Comparison of ENCODE assay signal across 1 cellular context in the genomic region with DNA sequence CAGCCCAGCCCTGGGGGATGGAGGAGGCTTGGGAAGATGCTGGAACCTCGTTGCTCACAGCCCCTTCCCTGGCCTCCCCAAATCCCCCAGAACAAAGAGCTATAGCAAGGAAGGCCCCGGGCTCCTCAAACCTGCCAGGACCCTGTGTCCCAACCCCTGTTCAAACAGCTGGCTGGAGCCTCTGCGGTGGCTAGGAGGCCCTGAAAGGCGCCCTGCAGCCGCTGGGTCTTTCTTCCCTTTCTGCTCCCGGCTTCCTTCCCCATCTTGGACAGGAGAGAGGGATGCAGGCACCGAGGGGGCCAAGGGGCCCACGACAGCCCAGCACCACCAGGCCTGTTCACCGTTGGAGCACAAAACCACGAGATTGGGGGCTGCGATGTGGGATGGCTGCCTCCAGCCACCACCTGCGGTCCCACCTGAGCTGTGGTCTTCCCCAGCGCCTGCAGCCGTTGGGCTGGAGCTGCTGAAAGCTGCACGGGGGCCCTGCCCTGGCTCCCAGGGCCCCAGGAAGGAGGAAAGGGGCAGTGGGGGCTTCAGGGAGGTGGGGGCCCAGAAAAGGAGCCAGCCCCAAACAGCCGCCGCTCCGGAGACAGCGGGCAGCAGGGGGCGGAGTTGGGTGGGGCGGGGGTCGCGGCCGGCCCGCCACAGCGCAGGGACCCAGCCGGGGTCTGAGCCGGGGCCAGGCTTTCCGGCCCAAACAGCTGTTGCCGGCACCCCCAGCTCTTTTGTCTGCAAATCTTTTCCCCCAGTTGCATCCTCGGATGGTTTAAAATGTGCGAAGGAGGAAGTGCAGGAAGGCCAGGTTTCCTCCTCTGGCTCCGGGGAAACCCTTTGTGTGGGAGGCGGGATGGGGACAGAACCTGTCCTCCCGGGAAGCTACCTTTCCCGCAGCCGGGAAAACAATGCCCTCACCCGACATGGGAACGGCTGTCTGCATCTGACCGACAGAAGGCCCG.
TF ChIP-seq lines count a peak whose summit lies in the region.

No MANE protein-coding gene starts in this region.

TF ChIP-seq in H1, 55 proteins besides CTCF, POLR2A, EP300 and RAD21:
- TF ChIP-seq EZH2 (IDR thresholded peaks at IDR 0.05; ENCODE audit: low read depth, low read length, severe bottlenecking) (no peak), RXRA (IDR thresholded peaks at IDR 0.05; ENCODE audit: insufficient read depth, low read depth, low read length) (no peak), SRF (IDR thresholded peaks at IDR 0.05; ENCODE audit: low read depth, low read length) (no peak), MAFK (IDR thresholded peaks at IDR 0.05; ENCODE audit: low read depth, low read length) (no peak), BCL11A (IDR thresholded peaks at IDR 0.05; ENCODE audit: low read depth in 2 of 2, low read length in 2 of 2) (no peak), SIN3A (conservative IDR thresholded peaks at IDR 0.05 in 1 of 2, IDR thresholded peaks at IDR 0.05 in 1 of 2; ENCODE audit: low read depth in 1 of 2, low read length in 2 of 2) (0 out of 4 replicates have a peak, but pooled peaks of 1 of the 2 experiments have one; percentile 25)
